In the genomic region with DNA sequence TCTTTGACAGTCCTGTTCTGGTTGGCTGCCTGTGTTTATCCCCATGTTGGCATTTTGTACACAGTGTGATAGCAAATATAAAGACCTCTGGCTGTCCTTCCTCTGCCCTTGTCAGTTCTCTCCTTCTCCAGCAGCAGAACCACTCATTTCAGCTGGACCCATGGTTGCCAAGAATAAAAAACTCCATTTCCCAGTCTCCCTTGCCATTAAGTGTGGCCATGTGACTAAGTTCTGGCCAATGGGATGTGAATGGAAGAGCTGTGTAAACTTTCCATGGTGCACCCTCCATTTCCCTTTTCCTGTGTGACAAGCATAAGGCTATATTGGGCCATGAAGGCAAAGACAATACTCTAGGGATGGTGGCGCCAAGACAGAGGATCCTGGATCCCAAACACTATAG, we compare ENCODE assay signal across 1 cellular context.
TF ChIP-seq lines count a peak whose summit lies in the region.

No MANE protein-coding gene starts in this region.

TF ChIP-seq in HepG2, 621 proteins besides CTCF, POLR2A, EP300 and RAD21 (continued from another document and continues in another):
- TF ChIP-seq, protein P1, sequence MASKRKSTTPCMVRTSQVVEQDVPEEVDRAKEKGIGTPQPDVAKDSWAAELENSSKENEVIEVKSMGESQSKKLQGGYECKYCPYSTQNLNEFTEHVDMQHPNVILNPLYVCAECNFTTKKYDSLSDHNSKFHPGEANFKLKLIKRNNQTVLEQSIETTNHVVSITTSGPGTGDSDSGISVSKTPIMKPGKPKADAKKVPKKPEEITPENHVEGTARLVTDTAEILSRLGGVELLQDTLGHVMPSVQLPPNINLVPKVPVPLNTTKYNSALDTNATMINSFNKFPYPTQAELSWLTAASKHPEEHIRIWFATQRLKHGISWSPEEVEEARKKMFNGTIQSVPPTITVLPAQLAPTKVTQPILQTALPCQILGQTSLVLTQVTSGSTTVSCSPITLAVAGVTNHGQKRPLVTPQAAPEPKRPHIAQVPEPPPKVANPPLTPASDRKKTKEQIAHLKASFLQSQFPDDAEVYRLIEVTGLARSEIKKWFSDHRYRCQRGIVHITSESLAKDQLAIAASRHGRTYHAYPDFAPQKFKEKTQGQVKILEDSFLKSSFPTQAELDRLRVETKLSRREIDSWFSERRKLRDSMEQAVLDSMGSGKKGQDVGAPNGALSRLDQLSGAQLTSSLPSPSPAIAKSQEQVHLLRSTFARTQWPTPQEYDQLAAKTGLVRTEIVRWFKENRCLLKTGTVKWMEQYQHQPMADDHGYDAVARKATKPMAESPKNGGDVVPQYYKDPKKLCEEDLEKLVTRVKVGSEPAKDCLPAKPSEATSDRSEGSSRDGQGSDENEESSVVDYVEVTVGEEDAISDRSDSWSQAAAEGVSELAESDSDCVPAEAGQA (IDR thresholded peaks at IDR 0.05; ENCODE audit: low read depth): 0 out of 2 replicates have a peak, but pooled peaks have one; percentile 25
- TF ChIP-seq, protein P1 (CRISPR knock-in tag; IDR thresholded peaks at IDR 0.05; ENCODE audit: borderline replicate concordance): no peak
- TF ChIP-seq, protein P2, sequence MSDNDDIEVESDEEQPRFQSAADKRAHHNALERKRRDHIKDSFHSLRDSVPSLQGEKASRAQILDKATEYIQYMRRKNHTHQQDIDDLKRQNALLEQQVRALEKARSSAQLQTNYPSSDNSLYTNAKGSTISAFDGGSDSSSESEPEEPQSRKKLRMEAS (IDR thresholded peaks at IDR 0.05): peak; percentile 25; the same call in 1 of the 2 replicates
- TF ChIP-seq, protein P3, sequence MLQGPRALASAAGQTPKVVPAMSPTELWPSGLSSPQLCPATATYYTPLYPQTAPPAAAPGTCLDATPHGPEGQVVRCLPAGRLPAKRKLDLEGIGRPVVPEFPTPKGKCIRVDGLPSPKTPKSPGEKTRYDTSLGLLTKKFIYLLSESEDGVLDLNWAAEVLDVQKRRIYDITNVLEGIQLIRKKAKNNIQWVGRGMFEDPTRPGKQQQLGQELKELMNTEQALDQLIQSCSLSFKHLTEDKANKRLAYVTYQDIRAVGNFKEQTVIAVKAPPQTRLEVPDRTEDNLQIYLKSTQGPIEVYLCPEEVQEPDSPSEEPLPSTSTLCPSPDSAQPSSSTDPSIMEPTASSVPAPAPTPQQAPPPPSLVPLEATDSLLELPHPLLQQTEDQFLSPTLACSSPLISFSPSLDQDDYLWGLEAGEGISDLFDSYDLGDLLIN (CRISPR knock-in tag; IDR thresholded peaks at IDR 0.05; ENCODE audit: borderline replicate concordance): no peak
- no peak for TF ChIP-seq RBM22 (optimal IDR thresholded peaks at IDR 0.05; ENCODE audit: low read length)
- TF ChIP-seq, protein P4, sequence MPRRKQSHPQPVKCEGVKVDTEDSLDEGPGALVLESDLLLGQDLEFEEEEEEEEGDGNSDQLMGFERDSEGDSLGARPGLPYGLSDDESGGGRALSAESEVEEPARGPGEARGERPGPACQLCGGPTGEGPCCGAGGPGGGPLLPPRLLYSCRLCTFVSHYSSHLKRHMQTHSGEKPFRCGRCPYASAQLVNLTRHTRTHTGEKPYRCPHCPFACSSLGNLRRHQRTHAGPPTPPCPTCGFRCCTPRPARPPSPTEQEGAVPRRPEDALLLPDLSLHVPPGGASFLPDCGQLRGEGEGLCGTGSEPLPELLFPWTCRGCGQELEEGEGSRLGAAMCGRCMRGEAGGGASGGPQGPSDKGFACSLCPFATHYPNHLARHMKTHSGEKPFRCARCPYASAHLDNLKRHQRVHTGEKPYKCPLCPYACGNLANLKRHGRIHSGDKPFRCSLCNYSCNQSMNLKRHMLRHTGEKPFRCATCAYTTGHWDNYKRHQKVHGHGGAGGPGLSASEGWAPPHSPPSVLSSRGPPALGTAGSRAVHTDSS (CRISPR knock-in tag; conservative IDR thresholded peaks at IDR 0.05): no peak
- TF ChIP-seq TCF12 (IDR thresholded peaks at IDR 0.05): no peak
- TF ChIP-seq TCF12 (CRISPR knock-in tag; IDR thresholded peaks at IDR 0.05): no peak
- no peak; the same call in 1 of the 2 replicates for TF ChIP-seq ZMYM4 (CRISPR knock-in tag; IDR thresholded peaks at IDR 0.05)
- TF ChIP-seq TAF1 (CRISPR knock-in tag; IDR thresholded peaks at IDR 0.05): peak; percentile 35; the same call in 1 of the 2 replicates
- TF ChIP-seq, protein P5, sequence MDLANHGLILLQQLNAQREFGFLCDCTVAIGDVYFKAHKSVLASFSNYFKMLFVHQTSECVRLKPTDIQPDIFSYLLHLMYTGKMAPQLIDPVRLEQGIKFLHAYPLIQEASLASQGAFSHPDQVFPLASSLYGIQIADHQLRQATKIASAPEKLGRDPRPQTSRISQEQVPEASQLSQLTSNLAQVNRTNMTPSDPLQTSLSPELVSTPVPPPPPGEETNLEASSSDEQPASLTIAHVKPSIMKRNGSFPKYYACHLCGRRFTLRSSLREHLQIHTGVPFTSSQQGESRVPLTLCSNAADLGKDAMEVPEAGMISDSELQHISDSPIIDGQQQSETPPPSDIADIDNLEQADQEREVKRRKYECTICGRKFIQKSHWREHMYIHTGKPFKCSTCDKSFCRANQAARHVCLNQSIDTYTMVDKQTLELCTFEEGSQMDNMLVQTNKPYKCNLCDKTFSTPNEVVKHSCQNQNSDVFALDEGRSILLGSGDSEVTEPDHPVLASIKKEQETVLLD (CRISPR knock-in tag; IDR thresholded peaks at IDR 0.05; ENCODE audit: low read depth): no peak
- TF ChIP-seq NAIF1 (CRISPR knock-in tag; IDR thresholded peaks at IDR 0.05; ENCODE audit: borderline replicate concordance): no peak
- no peak for TF ChIP-seq KLF11 (CRISPR knock-in tag; IDR thresholded peaks at IDR 0.05)
- TF ChIP-seq WIZ (CRISPR knock-in tag; IDR thresholded peaks at IDR 0.05): no peak
- peak; percentile 15 for TF ChIP-seq TBL1XR1 (IDR thresholded peaks at IDR 0.05; ENCODE audit: borderline replicate concordance, low read length, partially characterized antibody)
- no peak for TF ChIP-seq FOXA1 (IDR thresholded peaks at IDR 0.05)
- peak; percentile 64 for TF ChIP-seq FOXA1 (CRISPR knock-in tag; IDR thresholded peaks at IDR 0.05)
- no peak for TF ChIP-seq RFX1 (IDR thresholded peaks at IDR 0.05)
- no peak for TF ChIP-seq ETV6 (CRISPR knock-in tag; conservative IDR thresholded peaks at IDR 0.05)
- 0 out of 2 replicates have a peak, but pooled peaks have one; percentile 15 for TF ChIP-seq PHF8 (CRISPR knock-in tag; IDR thresholded peaks at IDR 0.05)
- peak; percentile 68 for TF ChIP-seq YY1 (IDR thresholded peaks at IDR 0.05; ENCODE audit: insufficient read depth, insufficient replicate concordance, low read depth, low read length)
- no peak for TF ChIP-seq ZNF253 (CRISPR knock-in tag; IDR thresholded peaks at IDR 0.05; ENCODE audit: borderline replicate concordance)
- no peak for TF ChIP-seq ZFP41 (CRISPR knock-in tag; IDR thresholded peaks at IDR 0.05; ENCODE audit: borderline replicate concordance)
- TF ChIP-seq, protein P6, sequence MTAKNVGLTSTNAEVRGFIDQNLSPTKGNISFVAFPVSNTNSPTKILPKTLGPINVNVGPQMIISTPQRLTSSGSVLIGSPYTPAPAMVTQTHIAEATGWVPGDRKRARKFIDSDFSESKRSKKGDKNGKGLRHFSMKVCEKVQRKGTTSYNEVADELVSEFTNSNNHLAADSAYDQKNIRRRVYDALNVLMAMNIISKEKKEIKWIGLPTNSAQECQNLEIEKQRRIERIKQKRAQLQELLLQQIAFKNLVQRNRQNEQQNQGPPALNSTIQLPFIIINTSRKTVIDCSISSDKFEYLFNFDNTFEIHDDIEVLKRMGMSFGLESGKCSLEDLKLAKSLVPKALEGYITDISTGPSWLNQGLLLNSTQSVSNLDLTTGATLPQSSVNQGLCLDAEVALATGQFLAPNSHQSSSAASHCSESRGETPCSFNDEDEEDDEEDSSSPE (CRISPR knock-in tag; IDR thresholded peaks at IDR 0.05): no peak
- TF ChIP-seq HOXD1 (CRISPR knock-in tag; IDR thresholded peaks at IDR 0.05): no peak
- TF ChIP-seq, protein P7, sequence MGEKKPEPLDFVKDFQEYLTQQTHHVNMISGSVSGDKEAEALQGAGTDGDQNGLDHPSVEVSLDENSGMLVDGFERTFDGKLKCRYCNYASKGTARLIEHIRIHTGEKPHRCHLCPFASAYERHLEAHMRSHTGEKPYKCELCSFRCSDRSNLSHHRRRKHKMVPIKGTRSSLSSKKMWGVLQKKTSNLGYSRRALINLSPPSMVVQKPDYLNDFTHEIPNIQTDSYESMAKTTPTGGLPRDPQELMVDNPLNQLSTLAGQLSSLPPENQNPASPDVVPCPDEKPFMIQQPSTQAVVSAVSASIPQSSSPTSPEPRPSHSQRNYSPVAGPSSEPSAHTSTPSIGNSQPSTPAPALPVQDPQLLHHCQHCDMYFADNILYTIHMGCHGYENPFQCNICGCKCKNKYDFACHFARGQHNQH (CRISPR knock-in tag; IDR thresholded peaks at IDR 0.05): 0 out of 2 replicates have a peak, but pooled peaks have one; percentile 11
- TF ChIP-seq, protein P8, sequence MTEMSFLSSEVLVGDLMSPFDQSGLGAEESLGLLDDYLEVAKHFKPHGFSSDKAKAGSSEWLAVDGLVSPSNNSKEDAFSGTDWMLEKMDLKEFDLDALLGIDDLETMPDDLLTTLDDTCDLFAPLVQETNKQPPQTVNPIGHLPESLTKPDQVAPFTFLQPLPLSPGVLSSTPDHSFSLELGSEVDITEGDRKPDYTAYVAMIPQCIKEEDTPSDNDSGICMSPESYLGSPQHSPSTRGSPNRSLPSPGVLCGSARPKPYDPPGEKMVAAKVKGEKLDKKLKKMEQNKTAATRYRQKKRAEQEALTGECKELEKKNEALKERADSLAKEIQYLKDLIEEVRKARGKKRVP (CRISPR knock-in tag; IDR thresholded peaks at IDR 0.05): no peak
- no peak for TF ChIP-seq ZFAT (CRISPR knock-in tag; conservative IDR thresholded peaks at IDR 0.05)
- TF ChIP-seq, protein P9, sequence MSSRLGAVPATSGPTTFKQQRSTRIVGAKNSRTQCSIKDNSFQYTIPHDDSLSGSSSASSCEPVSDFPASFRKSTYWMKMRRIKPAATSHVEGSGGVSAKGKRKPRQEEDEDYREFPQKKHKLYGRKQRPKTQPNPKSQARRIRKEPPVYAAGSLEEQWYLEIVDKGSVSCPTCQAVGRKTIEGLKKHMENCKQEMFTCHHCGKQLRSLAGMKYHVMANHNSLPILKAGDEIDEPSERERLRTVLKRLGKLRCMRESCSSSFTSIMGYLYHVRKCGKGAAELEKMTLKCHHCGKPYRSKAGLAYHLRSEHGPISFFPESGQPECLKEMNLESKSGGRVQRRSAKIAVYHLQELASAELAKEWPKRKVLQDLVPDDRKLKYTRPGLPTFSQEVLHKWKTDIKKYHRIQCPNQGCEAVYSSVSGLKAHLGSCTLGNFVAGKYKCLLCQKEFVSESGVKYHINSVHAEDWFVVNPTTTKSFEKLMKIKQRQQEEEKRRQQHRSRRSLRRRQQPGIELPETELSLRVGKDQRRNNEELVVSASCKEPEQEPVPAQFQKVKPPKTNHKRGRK (CRISPR knock-in tag; IDR thresholded peaks at IDR 0.05): no peak
- no peak for TF ChIP-seq ZNF33A (CRISPR knock-in tag; IDR thresholded peaks at IDR 0.05; ENCODE audit: borderline replicate concordance)
- TF ChIP-seq RXRA (CRISPR knock-in tag; IDR thresholded peaks at IDR 0.05): no peak
- peak; percentile 29; the same call in 1 of the 2 replicates for TF ChIP-seq GATAD1 (CRISPR knock-in tag; IDR thresholded peaks at IDR 0.05)
- no peak for TF ChIP-seq SAFB2 (CRISPR knock-in tag; IDR thresholded peaks at IDR 0.05; ENCODE audit: borderline replicate concordance, low read depth)
- TF ChIP-seq, protein P10, sequence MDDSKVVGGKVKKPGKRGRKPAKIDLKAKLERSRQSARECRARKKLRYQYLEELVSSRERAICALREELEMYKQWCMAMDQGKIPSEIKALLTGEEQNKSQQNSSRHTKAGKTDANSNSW (CRISPR knock-in tag; IDR thresholded peaks at IDR 0.05; ENCODE audit: borderline replicate concordance): no peak
- TF ChIP-seq, protein P11, sequence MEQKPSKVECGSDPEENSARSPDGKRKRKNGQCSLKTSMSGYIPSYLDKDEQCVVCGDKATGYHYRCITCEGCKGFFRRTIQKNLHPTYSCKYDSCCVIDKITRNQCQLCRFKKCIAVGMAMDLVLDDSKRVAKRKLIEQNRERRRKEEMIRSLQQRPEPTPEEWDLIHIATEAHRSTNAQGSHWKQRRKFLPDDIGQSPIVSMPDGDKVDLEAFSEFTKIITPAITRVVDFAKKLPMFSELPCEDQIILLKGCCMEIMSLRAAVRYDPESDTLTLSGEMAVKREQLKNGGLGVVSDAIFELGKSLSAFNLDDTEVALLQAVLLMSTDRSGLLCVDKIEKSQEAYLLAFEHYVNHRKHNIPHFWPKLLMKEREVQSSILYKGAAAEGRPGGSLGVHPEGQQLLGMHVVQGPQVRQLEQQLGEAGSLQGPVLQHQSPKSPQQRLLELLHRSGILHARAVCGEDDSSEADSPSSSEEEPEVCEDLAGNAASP (CRISPR knock-in tag; IDR thresholded peaks at IDR 0.05; ENCODE audit: borderline replicate concordance): no peak
- no peak for TF ChIP-seq PHF5A (CRISPR knock-in tag; IDR thresholded peaks at IDR 0.05; ENCODE audit: low read depth, unreplicated experiment)
